8 cellular contexts compared by ENCODE assay signal in genomic region chr4:40736910-40737309, GRCh38. TPM values are rescaled to one million over a fixed set of nuclear protein-coding genes. Genes with fewer than 3 reads are reported as not detected.
DNase-seq lines count a peak whose midpoint lies in the region; ATAC-seq and TF ChIP-seq lines count a peak whose summit lies in the region.

No MANE protein-coding gene starts in this region.

- DNase-seq in AG20443 (ENCODE audit: low spot score) (peak; percentile 47), NCI-H2196 treated with DMSO at 0.1 percent for 48 hours (lab: John Stamatoyannopoulos, UW; ENCODE audit: unreplicated experiment) (peak; percentile 44), dorsolateral prefrontal cortex (no peak), prostate gland (ENCODE audit: low spot score) (no peak), epidermal melanocyte (ENCODE audit: insufficient read length, low spot score) (no peak), NCI-H226 (no peak)
- DNase-seq in activated T-cell treated with anti-CD3 and anti-CD28 coated beads, Interleukin-2, amount 50 U/mL, for 48 hours, result no peak

- no peaks in the 10 kb centered on the region for H3K27me3 ChIP-seq in dorsolateral prefrontal cortex
- no peaks in the 10 kb centered on the region for H3K27me3 ChIP-seq in prostate gland (replicated peaks; ENCODE audit: insufficient read depth)

- H3K4me1 ChIP-seq in prostate gland (replicated peaks), result no peaks in the 10 kb centered on the region

- H3K36me3 ChIP-seq in prostate gland, result no peaks in the 10 kb centered on the region

- TF ChIP-seq CTCF in dorsolateral prefrontal cortex (IDR thresholded peaks at IDR 0.05 in 54 of 56, conservative IDR thresholded peaks at IDR 0.05 in 2 of 56; ENCODE audit: low read depth in 1 of 56, partially characterized antibody in 56 of 56) (peak in 55 of 56 donors; percentile 30 to 84 (median 62)), prostate gland (IDR thresholded peaks at IDR 0.05) (peak in 3 of 4 experiments; percentile 33 to 51 (median 47))

- TF ChIP-seq POLR2A in prostate gland (IDR thresholded peaks at IDR 0.05), result no peak

- peak; percentile 42 for ATAC-seq in GM21529 (IDR thresholded peaks at IDR 0.05; ENCODE audit: unreplicated experiment)

- no peaks in the 10 kb centered on the region for H3K9me3 ChIP-seq in prostate gland

- intact Hi-C loops in dorsolateral prefrontal cortex (cut with DNase I), result loop anchor here (1.0 to 10.0 kb wide), 6 partner anchors 100 to 478 kb away; partner anchors contain the start of gene APBB2 (in 1 of the 2)
- intact Hi-C loops in prostate gland (cut with DNase I), result loop anchor here (10.0 kb wide), 1 partner anchor 158 kb away; no protein-coding TSS in a partner anchor

- H3K27ac ChIP-seq in dorsolateral prefrontal cortex (no peak overlapping the region), prostate gland (no peak overlapping the region)

- 72% methylated on average over 1 of the region's 1 CpG for WGBS in prostate gland

- H3K4me3 ChIP-seq in dorsolateral prefrontal cortex, result no peak overlapping the region
- no peak overlapping the region for H3K4me3 ChIP-seq in prostate gland

RNA-seq across cellular contexts. Expression of gene NSUN7, which starts 12.8 kb away (rescaled TPM):
- total RNA-seq in dorsolateral prefrontal cortex (1 to 10 TPM in 28 of 120 experiments, under 1 TPM in 83, not detected in 9; 0.14 to 2.5 (median 0.59) TPM), prostate gland (10 to 100 TPM; 12.6 to 14.3 TPM)

Comparison
In these comparisons a context has a peak if more than half of its experiments do, and no peak if none do; other contexts are left out.
1. DNase-seq: peak in AG20443 (single experiment) and NCI-H2196 treated with DMSO at 0.1 percent for 48 hours (single experiment); none in dorsolateral prefrontal cortex (0 of 10), prostate gland (single experiment), epidermal melanocyte (single experiment), activated T-cell treated with anti-CD3 and anti-CD28 coated beads, Interleukin-2, amount 50 U/mL, for 48 hours (0 of 2) and NCI-H226 (single experiment).